20 cellular contexts compared by ENCODE assay signal in genomic region chr15:42444415-42445063, GRCh38. TPM values are rescaled to one million over a fixed set of nuclear protein-coding genes. Genes with fewer than 3 reads are reported as not detected.
DNase-seq lines count a peak whose midpoint lies in the region; TF ChIP-seq lines count a peak whose summit lies in the region.
"Had no signal": no experiment of that assay in that cellular context is flagged by ENCODE, and none has a peak within 500 bp of the region (broad histone marks: within the 10 kb centered on the region; RNA-seq: fewer than 3 reads in every experiment).

No MANE protein-coding gene starts in this region.

- H3K79me2 ChIP-seq in mammary epithelial cell (ENCODE audit: insufficient read depth, low read length), result no peaks in the 10 kb centered on the region

- H3K27me3 Mint-ChIP-seq in chondrocyte (ENCODE audit: low read depth), result no peaks in the 10 kb centered on the region
- H3K27me3 Mint-ChIP-seq: activated CD4-positive, alpha-beta T cell treated with anti-CD3 and anti-CD28 coated beads, Interleukin-2, amount 10 ng/mL, durations not matched to agents 24 days and 14 days; CD8-positive, alpha-beta memory T cell had no signal

- H3K4ac ChIP-seq in mesenchymal stem cell (ENCODE audit: low read depth in 1 of 2, low read length in 2 of 2), result no peak overlapping the region

- no peak overlapping the region for H3K27ac Mint-ChIP-seq in chondrocyte (ENCODE audit: unreplicated experiment)
- H3K27ac Mint-ChIP-seq: endodermal cell had no signal

- no TSS peak for BruUV-seq in mammary epithelial cell (replicated peaks; lab: Mats Ljungman, UMichigan)

- H3K4me1 Mint-ChIP-seq in chondrocyte (ENCODE audit: low read depth), result peaks cover 17% of the 10 kb centered on the region
- H3K4me1 Mint-ChIP-seq: activated CD4-positive, alpha-beta T cell treated with anti-CD3 and anti-CD28 coated beads, Interleukin-2, amount 10 ng/mL, durations not matched to agents 24 days and 14 days; endodermal cell had no signal

- no peak overlapping the region for H4K91ac ChIP-seq in mesenchymal stem cell (ENCODE audit: low read length)

- H4K20me1 ChIP-seq in mammary epithelial cell (ENCODE audit: insufficient read depth, low read length), result no peaks in the 10 kb centered on the region

- TF ChIP-seq EP300 in Ishikawa (IDR thresholded peaks at IDR 0.05; ENCODE audit: borderline replicate concordance), result no peak

- H3K36me3 Mint-ChIP-seq in chondrocyte (ENCODE audit: low read depth), result peaks cover 31% of the 10 kb centered on the region

- no peak overlapping the region for H3K27ac ChIP-seq in mammary epithelial cell (ENCODE audit: insufficient read depth, low read depth, low read length)
- H3K27ac ChIP-seq in mesenchymal stem cell (ENCODE audit: low read length, poor library complexity, severe bottlenecking), result no peak overlapping the region
- H3K27ac ChIP-seq: left lung, right lobe of liver, upper lobe of left lung had no signal

- H3K4me3 Mint-ChIP-seq in chondrocyte (ENCODE audit: unreplicated experiment), result no peak overlapping the region
- H3K4me3 Mint-ChIP-seq: activated CD4-positive, alpha-beta T cell treated with anti-CD3 and anti-CD28 coated beads, Interleukin-2, amount 10 ng/mL, durations not matched to agents 24 days and 14 days; CD8-positive, alpha-beta memory T cell; endodermal cell had no signal

- no peak overlapping the region for H2BK12ac ChIP-seq in mesenchymal stem cell (ENCODE audit: low read length in 2 of 2)

- H3K9me3 ChIP-seq in mammary epithelial cell (replicated peaks; ENCODE audit: insufficient read depth, low read length) (no peaks in the 10 kb centered on the region), mesenchymal stem cell (ENCODE audit: control insufficient read depth, low read length) (no peaks in the 10 kb centered on the region)
- H3K9me3 ChIP-seq: left lung, right lobe of liver, upper lobe of left lung had no signal

- no peak overlapping the region for H2BK120ac ChIP-seq in mesenchymal stem cell (ENCODE audit: low read depth, low read length)

- in situ Hi-C loops in mammary epithelial cell (cut with MboI; ENCODE audit: low sequenced_read_pairs in 2 of 2), result no loop called here

- H3K23ac ChIP-seq in mesenchymal stem cell (ENCODE audit: low read length in 2 of 2), result no peak overlapping the region

- peaks cover 4% of the 10 kb centered on the region for H3K4me1 ChIP-seq in mammary epithelial cell (ENCODE audit: insufficient read depth, low read length)
- peaks cover 2% of the 10 kb centered on the region for H3K4me1 ChIP-seq in mesenchymal stem cell (ENCODE audit: control insufficient read depth, insufficient read depth, low read depth, low read length)
- H3K4me1 ChIP-seq: right lobe of liver had no signal

- H3K18ac ChIP-seq in mesenchymal stem cell (ENCODE audit: low read depth in 1 of 2, low read length in 2 of 2), result no peak overlapping the region

- H3K14ac ChIP-seq in mesenchymal stem cell (ENCODE audit: low read length in 2 of 2), result no peak overlapping the region

- H2BK15ac ChIP-seq in mesenchymal stem cell (ENCODE audit: low read depth, poor library complexity, severe bottlenecking), result no peak overlapping the region

- CTCF ChIA-PET in mammary epithelial cell (lab: Charles Lee; ENCODE audit: low non-redundant PET), result no interaction called here

- no peak overlapping the region for H2BK5ac ChIP-seq in mesenchymal stem cell (ENCODE audit: low read depth, low read length, poor library complexity, severe bottlenecking)

- no peak overlapping the region for H3K4me3 ChIP-seq in mammary epithelial cell (replicated peaks in 1 of 3; ENCODE audit: insufficient read depth in 1 of 3, low read depth in 2 of 3, low read length in 3 of 3)
- no peak overlapping the region for H3K4me3 ChIP-seq in mesenchymal stem cell (ENCODE audit: insufficient read depth in 1 of 2, low read depth in 1 of 2, low read length in 2 of 2)
- H3K4me3 ChIP-seq: left lung, right lobe of liver, upper lobe of left lung had no signal

- H3K36me3 ChIP-seq in mammary epithelial cell (ENCODE audit: insufficient read depth, low read length), result peaks cover 19% of the 10 kb centered on the region
- H3K36me3 ChIP-seq in mesenchymal stem cell (ENCODE audit: control insufficient read depth in 1 of 2, insufficient read depth in 2 of 2, low read depth in 1 of 2, low read length in 2 of 2), result peaks cover 28 to 92% of the 10 kb centered on the region in 2 experiments

- no peak overlapping the region for H2AFZ ChIP-seq in mammary epithelial cell (ENCODE audit: low read depth, low read length)
- no peak overlapping the region for H2AFZ ChIP-seq in mesenchymal stem cell (ENCODE audit: low read depth, low read length)

- WGBS in mammary epithelial cell (ENCODE audit: low coverage, missing lambda C conversion rate), result 22% methylated on average over 5 of the region's 5 CpGs
- 92% methylated on average over 3 of the region's 5 CpGs for WGBS in mesenchymal stem cell

- no peak overlapping the region for H2AK5ac ChIP-seq in mesenchymal stem cell (ENCODE audit: low read length, severe bottlenecking)

- H3K27me3 ChIP-seq in mammary epithelial cell (ENCODE audit: insufficient read depth, low read length) (no peaks in the 10 kb centered on the region), mesenchymal stem cell (ENCODE audit: control insufficient read depth in 1 of 2, insufficient read depth in 1 of 2, low read length in 2 of 2) (no peaks in the 10 kb centered on the region)
- H3K27me3 ChIP-seq: left lung, right lobe of liver, upper lobe of left lung had no signal

- intact Hi-C loops in mammary epithelial cell (cut with micrococcal nuclease), result no loop called here

- dilution Hi-C loops in mammary epithelial cell (cut with HindIII; ENCODE audit: low sequenced_read_pairs), result no loop called here

- peak overlapping the region; percentile 22 for H3K4me2 ChIP-seq in mammary epithelial cell (ENCODE audit: insufficient read depth, low read depth, low read length)
- no peak overlapping the region for H3K4me2 ChIP-seq in mesenchymal stem cell (ENCODE audit: low read length, poor library complexity, severe bottlenecking)

- DNase-seq in AG08395 (ENCODE audit: low spot score) (peak; percentile 7), mammary epithelial cell (peak; percentile 75), mesenchymal stem cell (peak; percentile 18), chondrocyte (ENCODE audit: low spot score) (no peak), NCI-H1436 treated with DMSO at 0.1 percent for 48 hours (lab: John Stamatoyannopoulos, UW) (no peak), NCI-H1105 treated with DMSO at 0.1 percent for 48 hours (lab: John Stamatoyannopoulos, UW) (no peak), NCI-H2227 (lab: John Stamatoyannopoulos, UW; ENCODE audit: unreplicated experiment) (no peak)
- DNase-seq: activated CD4-positive, alpha-beta T cell treated with anti-CD3 and anti-CD28 coated beads, Interleukin-2, amount 10 ng/mL, durations not matched to agents 24 days and 14 days; activated CD8-positive, alpha-beta memory T cell treated with anti-CD3 and anti-CD28 coated beads, Interleukin-2, amount 50 U/mL, for 48 hours; CD8-positive, alpha-beta memory T cell; cerebellar nuclear complex; endodermal cell; KG1; left lung; NCI-H1048; NCI-H748 treated with DMSO at 0.1 percent for 48 hours; nucleus accumbens; right lobe of liver; upper lobe of left lung had no signal

- TF ChIP-seq CTCF in mammary epithelial cell (conservative IDR thresholded peaks at IDR 0.05 in 1 of 2, IDR thresholded peaks at IDR 0.05 in 1 of 2; ENCODE audit: extremely low read depth in 1 of 2, insufficient read depth in 1 of 2, low read depth in 1 of 2, low read length in 2 of 2) (peak in 1 of 2 donors; percentile 25), chondrocyte (IDR thresholded peaks at IDR 0.05) (no peak)

- no peaks in the 10 kb centered on the region for H3K9me3 Mint-ChIP-seq in chondrocyte (ENCODE audit: low read depth)
- H3K9me3 Mint-ChIP-seq: activated CD4-positive, alpha-beta T cell treated with anti-CD3 and anti-CD28 coated beads, Interleukin-2, amount 10 ng/mL, durations not matched to agents 24 days and 14 days; CD8-positive, alpha-beta memory T cell; endodermal cell had no signal

- TF ChIP-seq RAD21 in Ishikawa (IDR thresholded peaks at IDR 0.05; ENCODE audit: low read depth), result no peak

- no peak overlapping the region for H4K8ac ChIP-seq in mesenchymal stem cell (ENCODE audit: low read length)

- peaks cover 19% of the 10 kb centered on the region for H3K79me1 ChIP-seq in mesenchymal stem cell (replicated peaks; ENCODE audit: low read length, poor library complexity, severe bottlenecking)

- H3K9ac ChIP-seq in mammary epithelial cell (ENCODE audit: insufficient read depth, low read length), result no peak overlapping the region
- H3K9ac ChIP-seq in mesenchymal stem cell (ENCODE audit: low read length), result no peak overlapping the region

RNA-seq across cellular contexts. Expression of gene ZNF106, which starts 46.4 kb away (rescaled TPM):
- 10 to 100 TPM; 48.7 to 56.3 TPM for total RNA-seq in mammary epithelial cell
- 13.0 TPM for polyA plus RNA-seq in mammary epithelial cell
- 67.6 TPM for polyA minus RNA-seq in mammary epithelial cell
- 31.4 TPM for polyA plus RNA-seq in mesenchymal stem cell (2013, experiment 1 of 2)
- 30.0 TPM for polyA plus RNA-seq in mesenchymal stem cell (2013, experiment 2 of 2)
- 57.6 to 80.2 TPM (median 58.1 TPM) in 3 replicates for total RNA-seq in chondrocyte

RNA-seq across cellular contexts. Expression of gene SNAP23, which starts 50.9 kb away (rescaled TPM):
- total RNA-seq in mammary epithelial cell (10 to 100 TPM; 40.0 to 45.7 TPM), chondrocyte (66.0 to 85.6 TPM (median 74.0 TPM) in 3 replicates)
- 21.7 TPM for polyA plus RNA-seq in mammary epithelial cell
- polyA minus RNA-seq in mammary epithelial cell, result 28.0 TPM
- polyA plus RNA-seq in mesenchymal stem cell (2013, experiment 1 of 2), result 52.7 TPM
- 52.4 TPM for polyA plus RNA-seq in mesenchymal stem cell (2013, experiment 2 of 2)

Comparison
In these comparisons a context has a peak if more than half of its experiments do, and no peak if none do; other contexts are left out.
1. DNase-seq: peak in AG08395 (single experiment), mammary epithelial cell (single experiment) and mesenchymal stem cell (single experiment); none in chondrocyte (single experiment), NCI-H1436 treated with DMSO at 0.1 percent for 48 hours (single experiment), NCI-H1105 treated with DMSO at 0.1 percent for 48 hours (single experiment) and NCI-H2227 (single experiment).